ENCODE assay signal across 12 cellular contexts in the genomic region with DNA sequence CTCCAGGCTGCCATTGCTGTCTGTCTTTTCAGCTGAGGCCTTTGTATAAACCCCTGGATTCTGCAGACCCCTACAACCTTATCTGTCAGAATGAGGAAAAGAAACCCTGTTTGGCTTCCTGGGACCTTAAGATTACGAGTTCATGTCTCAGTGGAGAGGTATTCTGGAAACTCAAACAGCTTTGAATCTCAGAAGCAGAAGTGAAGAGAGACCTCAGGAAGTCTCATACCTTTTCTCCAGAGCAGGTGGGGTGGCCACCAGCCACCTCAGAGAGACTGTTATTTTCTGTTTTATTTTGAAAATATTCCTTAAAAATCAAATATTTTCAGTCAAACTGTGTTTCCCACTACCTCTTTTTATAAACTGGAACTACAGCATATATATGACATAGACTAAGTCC.
"Had no signal": no experiment of that assay in that cellular context is flagged by ENCODE, and none has a peak within 500 bp of the region (broad histone marks: within the 10 kb centered on the region; RNA-seq: fewer than 3 reads in every experiment).

No MANE protein-coding gene starts in this region.

- H3K27ac ChIP-seq: left ventricle myocardium inferior, tibial artery had no signal

- ATAC-seq: activated CD4-positive, CD25-positive, alpha-beta regulatory T cell treated with anti-CD3 and anti-CD28 coated beads, Interleukin-2, amount 50 U/mL, for 24 hours; activated CD8-positive, alpha-beta memory T cell treated with anti-CD3 and anti-CD28 coated beads, Interleukin-2, amount 10 ng/mL, durations not matched to agents 7 days and 5 days had no signal

- DNase-seq: activated CD4-positive, alpha-beta T cell treated with anti-CD3 and anti-CD28 coated beads, Interleukin-2, amount 50 U/mL, for 48 hours; activated CD8-positive, alpha-beta memory T cell treated with anti-CD3 and anti-CD28 coated beads, Interleukin-2, amount 10 ng/mL, durations not matched to agents 7 days and 5 days; activated gamma-delta T cell treated with Interleukin-2 at 50 U/mL for 16 hours; activated T-cell treated with anti-CD3 and anti-CD28 coated beads, Interleukin-2, amount 50 U/mL, for 24 hours; aorta; foreskin melanocyte; islet precursor cell; left ventricle myocardium inferior; posterior cingulate gyrus; small intestine; tibial artery had no signal

- H3K27me3 ChIP-seq: tibial artery had no signal

- H3K4me3 ChIP-seq: left ventricle myocardium inferior, tibial artery had no signal

- H3K36me3 ChIP-seq: left ventricle myocardium inferior, tibial artery had no signal

- H3K9me3 ChIP-seq: left ventricle myocardium inferior, tibial artery had no signal
